ENCODE assay signal across 8 cellular contexts in the genomic region with DNA sequence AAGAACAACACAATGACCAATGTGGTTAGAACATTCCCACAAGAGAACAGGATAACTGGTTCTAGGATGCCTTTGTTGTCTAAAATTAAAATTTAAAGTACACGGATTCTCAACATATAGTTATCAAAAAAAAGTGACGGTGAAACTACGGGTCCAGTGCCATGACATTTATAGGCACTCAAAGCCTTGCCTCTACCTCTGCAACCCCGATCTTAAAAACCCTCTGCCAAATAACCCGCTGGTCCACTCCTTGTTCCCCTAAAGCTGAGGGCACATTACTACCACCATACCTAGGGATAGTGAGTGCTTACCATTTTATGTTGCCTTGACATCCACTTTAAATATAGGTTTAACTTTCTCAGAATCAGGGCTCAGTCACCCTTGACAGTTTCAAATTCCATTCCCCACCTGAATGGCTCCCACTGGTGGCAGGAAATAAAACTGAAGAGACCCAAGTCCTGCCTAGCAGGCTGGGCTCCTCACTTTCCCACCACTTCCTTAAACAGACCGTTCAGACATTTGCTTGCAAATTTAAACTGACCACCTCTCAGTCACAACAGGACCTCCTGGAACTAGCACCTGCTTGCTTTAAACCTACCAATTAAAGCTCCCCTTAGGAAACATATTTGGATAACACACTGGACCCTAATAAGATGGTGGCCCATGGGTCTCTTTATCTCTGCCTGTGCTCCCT.
DNase-seq lines count a peak whose midpoint lies in the region; ATAC-seq and TF ChIP-seq lines count a peak whose summit lies in the region.

No MANE protein-coding gene starts in this region.

- TF ChIP-seq CTCF in AG09309 (IDR thresholded peaks at IDR 0.05; ENCODE audit: control insufficient read depth, insufficient read depth, low read depth, low read length, missing control alignments), result peak; percentile 74
- peak; percentile 76 for TF ChIP-seq CTCF in GM12875 (IDR thresholded peaks at IDR 0.05; ENCODE audit: borderline replicate concordance, insufficient read depth, low read depth, low read length)
- TF ChIP-seq CTCF in Peyer's patch (IDR thresholded peaks at IDR 0.05), result peak; percentile 31 to 74 (median 58)
- TF ChIP-seq CTCF in lower lobe of right lung (IDR thresholded peaks at IDR 0.05), result peak; percentile 76
- TF ChIP-seq CTCF in vagina (IDR thresholded peaks at IDR 0.05), result peak in 2 of 3 experiments; percentile 17 to 37

- H3K27me3 ChIP-seq in Peyer's patch (no peaks in the 10 kb centered on the region), lower lobe of right lung (ENCODE audit: low read depth) (no peaks in the 10 kb centered on the region), vagina (no peaks in the 10 kb centered on the region)

- TF ChIP-seq POLR2A in Peyer's patch (IDR thresholded peaks at IDR 0.05) (no peak), vagina (IDR thresholded peaks at IDR 0.05) (no peak)

- peak; percentile 32 for ATAC-seq in HG02938 (IDR thresholded peaks at IDR 0.05; ENCODE audit: unreplicated experiment)
- ATAC-seq in lower lobe of right lung, result peak; percentile 61 to 64

- H3K36me3 ChIP-seq in Peyer's patch, result no peaks in the 10 kb centered on the region
- H3K36me3 ChIP-seq in lower lobe of right lung, result no peaks in the 10 kb centered on the region
- no peaks in the 10 kb centered on the region for H3K36me3 ChIP-seq in vagina

- H3K4me3 ChIP-seq in AG09309 (ENCODE audit: control insufficient read depth, low read depth, low read length) (no peak overlapping the region), GM12875 (ENCODE audit: low read depth, low read length) (no peak overlapping the region), Peyer's patch (no peak overlapping the region), lower lobe of right lung (no peak overlapping the region), vagina (no peak overlapping the region)

- peak overlapping the region in 1 of 4 donors; percentile 46 for H3K27ac ChIP-seq in Peyer's patch
- H3K27ac ChIP-seq in caudate nucleus (ENCODE audit: low read depth, low read length), result peak overlapping the region; percentile 69
- H3K27ac ChIP-seq in lower lobe of right lung, result peak overlapping the region; percentile 18
- no peak overlapping the region for H3K27ac ChIP-seq in vagina

- no peaks in the 10 kb centered on the region for H3K9me3 ChIP-seq in Peyer's patch
- no peaks in the 10 kb centered on the region for H3K9me3 ChIP-seq in lower lobe of right lung
- H3K9me3 ChIP-seq in vagina, result no peaks in the 10 kb centered on the region

- DNase-seq in AG09309 (ENCODE audit: low read depth) (no peak), Peyer's patch (peak in 2 of 3 donors; percentile 37 to 66), caudate nucleus (lab: John Stamatoyannopoulos, UW) (peak in 8 of 61 donors; percentile 12 to 33 (median 18)), lower lobe of right lung (peak; percentile 49), vagina (ENCODE audit: extremely low spot score in 2 of 2) (no peak), T-helper 9 cell (no peak)

- H3K4me1 ChIP-seq in Peyer's patch, result peaks cover 0 to 21% (median 4%) of the 10 kb centered on the region in 4 donors
- peaks cover 35% of the 10 kb centered on the region for H3K4me1 ChIP-seq in lower lobe of right lung
- peaks cover 44% of the 10 kb centered on the region for H3K4me1 ChIP-seq in vagina

- intact Hi-C loops in lower lobe of right lung (cut with DNase I) (no loop called here), vagina (cut with DNase I) (no loop called here)

Comparison
In these comparisons a context has a peak if more than half of its experiments do, and no peak if none do; other contexts are left out.
1. DNase-seq: peak in Peyer's patch (2 of 3) and lower lobe of right lung (single experiment); none in AG09309 (single experiment), vagina (0 of 2) and T-helper 9 cell (single experiment).
2. Peak in every context shown above with its lines, with median percentiles within 50 percentile points of each other: CTCF ChIP-seq.